Comparison of ENCODE assay signal across 6 cellular contexts in genomic region chr16:30533748-30534367, GRCh38. TPM values are rescaled to one million over a fixed set of nuclear protein-coding genes. Genes with fewer than 3 reads are reported as not detected.
A peak's percentile ranks its signal among the peaks of the same experiment; 100 is the strongest.
DNase-seq lines count a peak whose midpoint lies in the region; ATAC-seq and TF ChIP-seq lines count a peak whose summit lies in the region.

No MANE protein-coding gene starts in this region.

- ATAC-seq in GM19372 (IDR thresholded peaks at IDR 0.05; ENCODE audit: low read depth, unreplicated experiment) = peak; percentile 15

- 12 to 26% (median 18%) methylated on average over 19 to 29 of the region's 29 CpGs for WGBS in spleen, 5 donors

- intact Hi-C loops in spleen (cut with DNase I; ENCODE audit: low total_unique reads) = no loop called here

- in situ Hi-C loops in KBM-7 (cut with MboI; ENCODE audit: low pct_unique_long_range_greater_than_20kb, low sequenced_read_pairs) = no loop called here

- peak overlapping the region; percentile 94 for H3K4me3 ChIP-seq in epithelial cell of esophagus (ENCODE audit: low read length)
- peak overlapping the region; percentile 62 to 85 (median 74) for H3K4me3 ChIP-seq in spleen

- DNase-seq in KBM-7 = peak; percentile 47
- no peak for DNase-seq in epithelial cell of esophagus (ENCODE audit: low read depth)
- peak; percentile 77 for DNase-seq in spleen
- DNase-seq in amygdala (lab: John Stamatoyannopoulos, UW) = no peak
- no peak for DNase-seq in DMS153 treated with DMSO at 0.1 percent for 48 hours (lab: John Stamatoyannopoulos, UW; ENCODE audit: unreplicated experiment)

- no peaks in the 10 kb centered on the region for H3K9me3 ChIP-seq in spleen

- TF ChIP-seq POLR2A in spleen (IDR thresholded peaks at IDR 0.05) = no peak

- no peak for TF ChIP-seq CTCF in epithelial cell of esophagus (IDR thresholded peaks at IDR 0.05; ENCODE audit: insufficient read depth, low read depth, low read length, missing control alignments)
- TF ChIP-seq CTCF in spleen (IDR thresholded peaks at IDR 0.05 in 8 of 11, conservative IDR thresholded peaks at IDR 0.05 in 3 of 11) = no peak

- H3K27me3 ChIP-seq in spleen (replicated peaks in 1 of 7) = no peaks in the 10 kb centered on the region

- H3K27ac ChIP-seq in spleen = peak overlapping the region; percentile 86 to 96 (median 96)

- peaks cover 7 to 72% (median 34%) of the 10 kb centered on the region in 6 donors for H3K4me1 ChIP-seq in spleen

- H3K36me3 ChIP-seq in spleen = peaks cover 0 to 31% (median 20%) of the 10 kb centered on the region in 6 donors

RNA-seq across cellular contexts. Expression of gene ZNF747, which starts 0.8 kb away (rescaled TPM):
- total RNA-seq in spleen = 10 to 100 TPM in 6 of 7 donors, 1 to 10 TPM in 1; 7.7 to 16.1 (median 14.0) TPM
- 1 to 10 TPM; 5.9 to 8.3 (median 6.4) TPM for polyA plus RNA-seq in spleen

RNA-seq across cellular contexts. Expression of gene ZNF768, which starts 7.5 kb away (rescaled TPM):
- total RNA-seq in spleen = 10 to 100 TPM; 17.2 to 27.3 (median 25.5) TPM
- 10 to 100 TPM; 17.0 to 33.1 (median 21.6) TPM for polyA plus RNA-seq in spleen

RNA-seq across cellular contexts. Expression of gene ZNF764, which starts 24.3 kb away (rescaled TPM):
- total RNA-seq in spleen = 10 to 100 TPM; 11.6 to 18.6 (median 13.5) TPM
- 1 to 10 TPM; 3.4 to 7.4 (median 4.1) TPM for polyA plus RNA-seq in spleen

RNA-seq across cellular contexts. Expression of gene ZNF688, which starts 37.7 kb away (rescaled TPM):
- 10 to 100 TPM; 10.7 to 26.3 (median 19.7) TPM for total RNA-seq in spleen
- polyA plus RNA-seq in spleen = 10 to 100 TPM; 27.5 to 43.5 (median 40.8) TPM

RNA-seq across cellular contexts. Expression of gene ZNF785, which starts 51.6 kb away (rescaled TPM):
- 10 to 100 TPM; 16.5 to 22.1 (median 18.6) TPM for total RNA-seq in spleen
- polyA plus RNA-seq in spleen = 1 to 10 TPM; 3.1 to 7.1 (median 3.5) TPM

Comparison
In these comparisons a context has a peak if more than half of its experiments do, and no peak if none do; other contexts are left out.
1. DNase-seq: peak in KBM-7 (single experiment) and spleen (single experiment); none in epithelial cell of esophagus (single experiment), amygdala (0 of 56) and DMS153 treated with DMSO at 0.1 percent for 48 hours (single experiment).